14 cellular contexts compared by ENCODE assay signal in the genomic region with DNA sequence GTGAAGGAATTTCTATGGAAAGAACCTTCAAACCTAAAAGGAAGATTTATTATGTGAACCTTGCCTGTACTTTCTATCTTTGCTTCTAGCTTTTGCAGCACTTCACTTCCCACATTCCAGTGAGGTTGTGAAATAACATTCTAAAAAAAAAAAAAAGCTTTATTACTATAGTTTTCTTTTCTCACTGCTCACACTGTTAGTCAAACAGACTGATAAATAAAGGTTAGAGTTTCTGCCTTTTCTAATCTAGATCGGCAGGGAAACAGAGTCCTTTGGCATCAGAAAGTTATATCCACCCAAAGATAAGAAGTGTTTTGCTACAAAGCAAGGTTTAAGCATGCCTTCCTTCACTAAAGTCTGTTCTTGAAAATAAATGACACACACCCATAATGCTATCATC. TPM values are rescaled to one million over a fixed set of nuclear protein-coding genes. Genes with fewer than 3 reads are reported as not detected.
DNase-seq lines count a peak whose midpoint lies in the region; ATAC-seq and TF ChIP-seq lines count a peak whose summit lies in the region.
"Had no signal": no experiment of that assay in that cellular context is flagged by ENCODE, and none has a peak within 500 bp of the region (broad histone marks: within the 10 kb centered on the region; RNA-seq: fewer than 3 reads in every experiment).

No MANE protein-coding gene starts in this region.

- no peaks in the 10 kb centered on the region for H3K27me3 ChIP-seq in fibroblast of lung (ENCODE audit: control insufficient read depth, insufficient read depth, low read length)

- peaks cover 3% of the 10 kb centered on the region for H4K20me1 ChIP-seq in fibroblast of lung (ENCODE audit: control insufficient read depth, extremely low read depth, insufficient read depth, low read length)

- H3K27ac ChIP-seq in fibroblast of lung (ENCODE audit: insufficient read depth, low read length) = no peak overlapping the region
- H3K27ac ChIP-seq: KMS-11 had no signal

- H3K4me2 ChIP-seq in fibroblast of lung (ENCODE audit: extremely low read depth, insufficient read depth, low read length) = peak overlapping the region; percentile 70
- H3K4me2 ChIP-seq: KMS-11 had no signal

- no peaks in the 10 kb centered on the region for H3K9me3 ChIP-seq in fibroblast of lung (ENCODE audit: control insufficient read depth, insufficient read depth, low read depth, low read length)

- no peak for TF ChIP-seq CTCF in fibroblast of lung (conservative IDR thresholded peaks at IDR 0.05 in 1 of 2, IDR thresholded peaks at IDR 0.05 in 1 of 2; ENCODE audit: low read depth in 1 of 2, low read length in 2 of 2)

- H3K9ac ChIP-seq in fibroblast of lung (ENCODE audit: insufficient read depth, low read length) = no peak overlapping the region
- H3K9ac ChIP-seq: KMS-11 had no signal

- peak; percentile 15 to 16 for DNase-seq in AML-193 (lab: John Stamatoyannopoulos, UW)
- peak; percentile 55 for DNase-seq in MV-4-11 (lab: John Stamatoyannopoulos, UW)
- DNase-seq in fibroblast of lung (ENCODE audit: low read depth in 2 of 2) = peak; percentile 47 to 58
- peak; percentile 7 for DNase-seq in putamen (ENCODE audit: low spot score)
- DNase-seq in pons (ENCODE audit: low spot score) = no peak
- DNase-seq: activated CD4-positive, alpha-beta T cell treated with anti-CD3 and anti-CD28 coated beads for 48 hours; C1 segment of cervical spinal cord; caudate nucleus; NCI-H2171 treated with DMSO at 0.1 percent for 48 hours; stimulated activated CD4-positive, alpha-beta T cell treated with anti-CD3 and anti-CD28 coated beads, Interleukin-1b, Interleukin-23, amount 100 ng/mL, for 48 hours had no signal

- ATAC-seq in HG03108 (IDR thresholded peaks at IDR 0.05; ENCODE audit: unreplicated experiment) = no peak
- ATAC-seq in GM21390 (IDR thresholded peaks at IDR 0.05; ENCODE audit: unreplicated experiment) = no peak
- no peak for ATAC-seq in GM19023 (IDR thresholded peaks at IDR 0.05; ENCODE audit: unreplicated experiment)

- no peaks in the 10 kb centered on the region for H3K4me1 ChIP-seq in fibroblast of lung (ENCODE audit: control insufficient read depth, extremely low read depth, insufficient read depth, low read length)

- peaks cover 19% of the 10 kb centered on the region for H3K79me2 ChIP-seq in fibroblast of lung (ENCODE audit: control insufficient read depth, insufficient read depth, low read length)

- H3K36me3 ChIP-seq in fibroblast of lung (ENCODE audit: control insufficient read depth, insufficient read depth, low read length) = no peaks in the 10 kb centered on the region

- H2AFZ ChIP-seq in fibroblast of lung (ENCODE audit: low read length) = peak overlapping the region; percentile 41

- peak overlapping the region in 3 of 4 experiments; percentile 3 to 27 (median 7) for H3K4me3 ChIP-seq in fibroblast of lung (replicated peaks in 1 of 4; ENCODE audit: control extremely low read depth in 1 of 4, insufficient read depth in 1 of 4, low read depth in 3 of 4, low read length in 4 of 4)

RNA-seq across cellular contexts. Expression of a gene that starts 2.8 kb away (rescaled TPM):
- total RNA-seq in fibroblast of lung = 32.4 and 39.6 TPM in 2 replicates
- polyA plus RNA-seq in fibroblast of lung = 76.1 and 98.4 TPM in 2 replicates
- polyA plus RNA-seq in fibroblast of lung (2012) = 117 and 132 TPM in 2 replicates
- polyA minus RNA-seq in fibroblast of lung (ENCODE audit: low replicate concordance) = 35.0 TPM in 1 of 2 replicates, not detected in the other

RNA-seq across cellular contexts. Expression of a gene that starts 3.3 kb away (rescaled TPM):
- 29.3 and 38.1 TPM in 2 replicates for total RNA-seq in fibroblast of lung
- polyA plus RNA-seq in fibroblast of lung = 27.5 and 28.1 TPM in 2 replicates
- polyA plus RNA-seq in fibroblast of lung (2012) = 34.1 and 41.9 TPM in 2 replicates
- 9.3 and 10.2 TPM in 2 replicates for polyA minus RNA-seq in fibroblast of lung (ENCODE audit: low replicate concordance)
